ENCODE assay signal across 8 cellular contexts in genomic region chr3:161372321-161373260, GRCh38. TPM values are rescaled to one million over a fixed set of nuclear protein-coding genes. Genes with fewer than 3 reads are reported as not detected.
DNase-seq lines count a peak whose midpoint lies in the region; ATAC-seq, FAIRE-seq and TF ChIP-seq lines count a peak whose summit lies in the region.

No MANE protein-coding gene starts in this region.

- H3K4me3 Mint-ChIP-seq in astrocyte (ENCODE audit: unreplicated experiment), result peak overlapping the region; percentile 81

- H3K36me3 ChIP-seq in astrocyte (ENCODE audit: insufficient read depth, low read length) (no peaks in the 10 kb centered on the region), prostate gland (no peaks in the 10 kb centered on the region)

- H3K9me3 ChIP-seq in astrocyte (ENCODE audit: insufficient read depth, low read depth, low read length) (no peaks in the 10 kb centered on the region), prostate gland (no peaks in the 10 kb centered on the region)

- H3K4me1 Mint-ChIP-seq in astrocyte (ENCODE audit: low read depth, unreplicated experiment), result peaks cover 8% of the 10 kb centered on the region

- H3K4me1 ChIP-seq in astrocyte (ENCODE audit: insufficient read depth, low read length) (peaks cover 18% of the 10 kb centered on the region), prostate gland (replicated peaks) (no peaks in the 10 kb centered on the region)

- intact Hi-C loops in prostate gland (cut with DNase I), result no loop called here

- peak overlapping the region; percentile 86 for H2AFZ ChIP-seq in astrocyte (ENCODE audit: low read depth, low read length)

- peak overlapping the region; percentile 96 for H3K4me2 ChIP-seq in astrocyte (ENCODE audit: low read length)

- H3K9ac ChIP-seq in astrocyte (ENCODE audit: low read length), result peak overlapping the region; percentile 62

- H3K9me3 Mint-ChIP-seq in astrocyte (ENCODE audit: unreplicated experiment), result no peaks in the 10 kb centered on the region

- H3K36me3 Mint-ChIP-seq in astrocyte (ENCODE audit: low read depth, unreplicated experiment), result no peaks in the 10 kb centered on the region

- peaks cover 35% of the 10 kb centered on the region for H3K27me3 Mint-ChIP-seq in astrocyte (ENCODE audit: low read depth, unreplicated experiment)

- no peak overlapping the region for H3K27ac Mint-ChIP-seq in astrocyte (ENCODE audit: unreplicated experiment)

- TF ChIP-seq POLR2A in prostate gland (IDR thresholded peaks at IDR 0.05), result peak; percentile 35

- DNase-seq in AG09309 (ENCODE audit: low read depth) (no peak), NCI-H774 (lab: John Stamatoyannopoulos, UW) (peak; percentile 69), astrocyte (ENCODE audit: low read depth) (no peak), hippocampal formation (lab: John Stamatoyannopoulos, UW) (peak; percentile 25 to 48), prostate gland (ENCODE audit: low spot score) (peak; percentile 44), HUDEP-2 (lab: John Stamatoyannopoulos, UW; ENCODE audit: unreplicated experiment in 76 of 76) (no peak)

- H3K4me3 ChIP-seq in AG09309 (ENCODE audit: control insufficient read depth, low read depth, low read length) (peak overlapping the region; percentile 43), astrocyte (ENCODE audit: insufficient read depth, low read depth, low read length) (peak overlapping the region; percentile 65), prostate gland (peak overlapping the region; percentile 38 to 50)

- H3K27ac ChIP-seq in astrocyte (ENCODE audit: low read depth, low read length) (no peak overlapping the region), prostate gland (peak overlapping the region; percentile 68 to 77)

- ATAC-seq in GM18873 (IDR thresholded peaks at IDR 0.05; ENCODE audit: low FRiP score, unreplicated experiment), result peak; percentile 40
- ATAC-seq in HG03108 (IDR thresholded peaks at IDR 0.05; ENCODE audit: unreplicated experiment), result peak; percentile 42

- H3K79me2 ChIP-seq in astrocyte (ENCODE audit: insufficient read depth, low read length), result no peaks in the 10 kb centered on the region

- peaks cover 15% of the 10 kb centered on the region for H3K27me3 ChIP-seq in astrocyte (ENCODE audit: insufficient read depth, low read length)
- no peaks in the 10 kb centered on the region for H3K27me3 ChIP-seq in prostate gland (replicated peaks; ENCODE audit: insufficient read depth)

- WGBS in prostate gland, result 3% methylated on average over 45 of the region's 55 CpGs

- TF ChIP-seq CTCF in AG09309 (IDR thresholded peaks at IDR 0.05; ENCODE audit: control insufficient read depth, insufficient read depth, low read depth, low read length, missing control alignments) (no peak), astrocyte (IDR thresholded peaks at IDR 0.05; ENCODE audit: insufficient read depth, low read depth, low read length) (no peak), prostate gland (IDR thresholded peaks at IDR 0.05) (peak in 1 of 4 experiments; percentile 4)

- H4K20me1 ChIP-seq in astrocyte (ENCODE audit: insufficient read depth, low read length), result no peaks in the 10 kb centered on the region

- no peak for FAIRE-seq in astrocyte (lab: Jason Lieb, UNC)

RNA-seq across cellular contexts. Expression of gene SPTSSB, which starts 1.3 kb away (rescaled TPM):
- 0.50 TPM in 1 of 2 replicates, not detected in the other for total RNA-seq in astrocyte
- 10 to 100 TPM in 1 of 2 donors, 1 to 10 TPM in 1; 6.2 to 94.5 TPM for total RNA-seq in prostate gland

Comparison
In these comparisons a context has a peak if more than half of its experiments do, and no peak if none do; other contexts are left out.
1. DNase-seq: peak in NCI-H774 (single experiment), hippocampal formation (2 of 2) and prostate gland (single experiment); none in AG09309 (single experiment), astrocyte (single experiment) and HUDEP-2 (0 of 76).
2. Peak in every context shown above with its lines, with median percentiles within 50 percentile points of each other: H3K4me3 ChIP-seq.